8 cellular contexts compared by ENCODE assay signal in genomic region chr1:169102567-169102966, GRCh38. TPM values are rescaled to one million over a fixed set of nuclear protein-coding genes. Genes with fewer than 3 reads are reported as not detected.
A peak's percentile ranks its signal among the peaks of the same experiment; 100 is the strongest.
DNase-seq lines count a peak whose midpoint lies in the region; FAIRE-seq and TF ChIP-seq lines count a peak whose summit lies in the region.

No MANE protein-coding gene starts in this region.

- H4K5ac ChIP-seq in H1 (ENCODE audit: insufficient read length, low read depth, low read length): no peak overlapping the region

- no peak overlapping the region for H3K4me3 Mint-ChIP-seq in neural progenitor cell
- H3K4me3 Mint-ChIP-seq in T-helper 2 cell treated with Interferon-gamma antibody and Interleukin-4, amounts not matched to agents 5 μg/mL and 100 μg/mL, for 36 hours: no peak overlapping the region
- H3K4me3 Mint-ChIP-seq in activated CD4-positive, alpha-beta memory T cell treated with anti-CD3 and anti-CD28 coated beads for 36 hours: no peak overlapping the region

- no peak overlapping the region for H2BK5ac ChIP-seq in H1 (ENCODE audit: low read depth, low read length)

- no peak overlapping the region for H3K4ac ChIP-seq in H1 (replicated peaks; ENCODE audit: insufficient read length, low read depth, low read length)

- H3F3A ChIP-seq in neural progenitor cell (ENCODE audit: low read depth): peaks cover 26% of the 10 kb centered on the region

- H3K27ac ChIP-seq in H1 (ENCODE audit: low read depth, low read length) (no peak overlapping the region), neural progenitor cell (no peak overlapping the region)

- H4K91ac ChIP-seq in H1 (replicated peaks; ENCODE audit: insufficient read length, low read length): no peak overlapping the region

- H3K56ac ChIP-seq in H1 (replicated peaks; ENCODE audit: insufficient read length, low read depth, low read length): no peak overlapping the region

- H3K14ac ChIP-seq in H1 (ENCODE audit: insufficient read length): no peak overlapping the region

- peak overlapping the region; percentile 81 for H3K27ac Mint-ChIP-seq in neural progenitor cell
- no peak overlapping the region for H3K27ac Mint-ChIP-seq in T-helper 2 cell treated with Interferon-gamma antibody and Interleukin-4, amounts not matched to agents 5 μg/mL and 100 μg/mL, for 36 hours
- no peak overlapping the region for H3K27ac Mint-ChIP-seq in activated CD4-positive, alpha-beta memory T cell treated with anti-CD3 and anti-CD28 coated beads for 36 hours

- H3K4me3 ChIP-seq in H1 (ENCODE audit: extremely low read depth in 1 of 4, insufficient read depth in 2 of 4, low read depth in 3 of 4, low read length in 4 of 4) (no peak overlapping the region), neural progenitor cell (no peak overlapping the region)

- H3K36me3 Mint-ChIP-seq in neural progenitor cell: no peaks in the 10 kb centered on the region
- H3K36me3 Mint-ChIP-seq in T-helper 2 cell treated with Interferon-gamma antibody and Interleukin-4, amounts not matched to agents 5 μg/mL and 100 μg/mL, for 36 hours (ENCODE audit: low read depth): no peaks in the 10 kb centered on the region
- H3K36me3 Mint-ChIP-seq in activated CD4-positive, alpha-beta memory T cell treated with anti-CD3 and anti-CD28 coated beads for 36 hours: no peaks in the 10 kb centered on the region

- H3K4me2 ChIP-seq in H1 (ENCODE audit: insufficient read depth in 1 of 2, low read depth in 2 of 2, low read length in 2 of 2): no peak overlapping the region
- H3K4me2 ChIP-seq in neural progenitor cell: no peak overlapping the region

- H3K9ac ChIP-seq in H1 (replicated peaks in 1 of 4; ENCODE audit: extremely low read depth in 1 of 4, low read depth in 3 of 4, low read length in 3 of 4): no peak overlapping the region
- no peak overlapping the region for H3K9ac ChIP-seq in neural progenitor cell

- 86% methylated on average over 4 of the region's 4 CpGs; no CpG with 5 or more reads in 1 of the 2 experiments for WGBS in H1 (ENCODE audit: extremely low coverage in 1 of 2, insufficient coverage in 1 of 2, insufficient read length in 1 of 2, insufficient replicate concordance in 2 of 2, low coverage in 1 of 2, low lambda C conversion rate in 2 of 2, missing lambda C conversion rate in 1 of 2), 2 experiments

- no peak for TF ChIP-seq EP300 in H1 (IDR thresholded peaks at IDR 0.05; ENCODE audit: borderline replicate concordance in 1 of 2, low read depth in 2 of 2, low read length in 2 of 2)

- TF ChIP-seq RAD21 in H1 (IDR thresholded peaks at IDR 0.05 in 1 of 2, conservative IDR thresholded peaks at IDR 0.05 in 1 of 2; ENCODE audit: low read depth in 2 of 2, low read length in 2 of 2): no peak

- TF ChIP-seq POLR2A in H1 (IDR thresholded peaks at IDR 0.05; ENCODE audit: control extremely low read depth in 1 of 2, low read depth in 2 of 2, low read length in 2 of 2): no peak

- peaks cover 7% of the 10 kb centered on the region for H3K4me1 Mint-ChIP-seq in neural progenitor cell
- H3K4me1 Mint-ChIP-seq in T-helper 2 cell treated with Interferon-gamma antibody and Interleukin-4, amounts not matched to agents 5 μg/mL and 100 μg/mL, for 36 hours (ENCODE audit: low read depth): peaks cover 6% of the 10 kb centered on the region
- peaks cover 6% of the 10 kb centered on the region for H3K4me1 Mint-ChIP-seq in activated CD4-positive, alpha-beta memory T cell treated with anti-CD3 and anti-CD28 coated beads for 36 hours (ENCODE audit: low read depth)

- H3K36me3 ChIP-seq in H1 (ENCODE audit: control insufficient read depth in 2 of 4, insufficient read depth in 4 of 4, low read length in 3 of 4): no peaks in the 10 kb centered on the region
- no peaks in the 10 kb centered on the region for H3K36me3 ChIP-seq in neural progenitor cell

- H3K79me1 ChIP-seq in H1 (ENCODE audit: low read depth, low read length): peaks cover 4% of the 10 kb centered on the region; the same call in 1 of the 2 replicates

- H3K79me2 ChIP-seq in H1 (ENCODE audit: control insufficient read depth in 1 of 2, insufficient read depth in 2 of 2, low read length in 2 of 2) (peaks cover 5 to 7% of the 10 kb centered on the region in 2 experiments), neural progenitor cell (ENCODE audit: low read depth) (peaks cover 9% of the 10 kb centered on the region)

- no peak overlapping the region for H2BK15ac ChIP-seq in H1 (ENCODE audit: low read length)

- no peaks in the 10 kb centered on the region for H3K9me3 Mint-ChIP-seq in neural progenitor cell
- H3K9me3 Mint-ChIP-seq in T-helper 2 cell treated with Interferon-gamma antibody and Interleukin-4, amounts not matched to agents 5 μg/mL and 100 μg/mL, for 36 hours: no peaks in the 10 kb centered on the region
- H3K9me3 Mint-ChIP-seq in activated CD4-positive, alpha-beta memory T cell treated with anti-CD3 and anti-CD28 coated beads for 36 hours: no peaks in the 10 kb centered on the region

- peaks cover 9% of the 10 kb centered on the region for H3K23me2 ChIP-seq in H1 (ENCODE audit: low read depth, low read length)

- no peak overlapping the region for H2BK120ac ChIP-seq in H1 (replicated peaks; ENCODE audit: low read depth, low read length)

- H3K27me3 Mint-ChIP-seq in neural progenitor cell (ENCODE audit: insufficient read depth, low read depth): peaks cover 8% of the 10 kb centered on the region
- H3K27me3 Mint-ChIP-seq in T-helper 2 cell treated with Interferon-gamma antibody and Interleukin-4, amounts not matched to agents 5 μg/mL and 100 μg/mL, for 36 hours (ENCODE audit: low read depth): peaks cover 15% of the 10 kb centered on the region
- peaks cover 14% of the 10 kb centered on the region for H3K27me3 Mint-ChIP-seq in activated CD4-positive, alpha-beta memory T cell treated with anti-CD3 and anti-CD28 coated beads for 36 hours

- no peak for FAIRE-seq in H1 (lab: Jason Lieb, UNC)

- H2AK5ac ChIP-seq in H1 (ENCODE audit: low read depth, low read length): 0 out of 2 replicates have a peak overlapping the region, but pooled peaks have one; percentile 20

- POLR2A ChIA-PET in H1 (lab: Charles Lee; ENCODE audit: partially characterized antibody): interaction anchor here (0.5 kb wide), 1 partner anchor 31 kb away, joined by 3 read pairs; no protein-coding TSS in a partner anchor
- POLR2A ChIA-PET in activated CD4-positive, alpha-beta memory T cell treated with anti-CD3 and anti-CD28 coated beads for 36 hours (lab: Charles Lee): no interaction called here

- no peaks in the 10 kb centered on the region; a peak in 2 of 7 replicates for H3K27me3 ChIP-seq in H1 (replicated peaks in 1 of 4; ENCODE audit: control insufficient read depth in 3 of 4, extremely low read depth in 1 of 4, insufficient read depth in 3 of 4, low read length in 3 of 4)
- no peaks in the 10 kb centered on the region for H3K27me3 ChIP-seq in neural progenitor cell

- H3K23ac ChIP-seq in H1 (ENCODE audit: insufficient read length): no peak overlapping the region

- intact Hi-C loops in activated CD4-positive, alpha-beta memory T cell treated with anti-CD3 and anti-CD28 coated beads for 36 hours (cut with micrococcal nuclease): loop anchor here (10.0 kb wide), 3 partner anchors 382 to 692 kb away; partner anchors contain the start of genes METTL18 and SLC19A2

- DNase-seq in DMS53 (lab: John Stamatoyannopoulos, UW) (peak; percentile 67), NCI-H345 (lab: John Stamatoyannopoulos, UW) (peak; percentile 93), H1 (ENCODE audit: low read depth in 1 of 2, low spot score in 2 of 2) (no peak), neural progenitor cell (ENCODE audit: low spot score) (peak; percentile 43), activated gamma-delta T cell treated with Interleukin-2 at 50 U/mL for 16 hours (no peak)
- DNase-seq in activated CD8-positive, alpha-beta memory T cell treated with anti-CD3 and anti-CD28 coated beads for 24 hours: no peak
- no peak for DNase-seq in T-helper 2 cell treated with Interferon-gamma antibody and Interleukin-4, amounts not matched to agents 5 μg/mL and 100 μg/mL, for 36 hours (ENCODE audit: low spot score)
- no peak for DNase-seq in activated CD4-positive, alpha-beta memory T cell treated with anti-CD3 and anti-CD28 coated beads for 36 hours

- H2BK12ac ChIP-seq in H1 (ENCODE audit: low read depth, low read length): peak overlapping the region; percentile 90; the same call in 1 of the 2 replicates

- H2BK20ac ChIP-seq in H1 (ENCODE audit: low read length): 0 out of 2 replicates have a peak overlapping the region, but pooled peaks have one; percentile 82

- H4K20me1 ChIP-seq in H1 (replicated peaks in 1 of 2; ENCODE audit: control insufficient read depth in 1 of 2, insufficient read depth in 2 of 2, low read length in 2 of 2) (no peaks in the 10 kb centered on the region), neural progenitor cell (ENCODE audit: low read depth) (peaks cover 3% of the 10 kb centered on the region)

- no peaks in the 10 kb centered on the region for H3K9me3 ChIP-seq in H1 (ENCODE audit: insufficient read depth in 2 of 2, low read depth in 1 of 2, low read length in 1 of 2)
- H3K9me3 ChIP-seq in neural progenitor cell (ENCODE audit: low read depth): no peaks in the 10 kb centered on the region

- H3K4me1 ChIP-seq in H1 (replicated peaks in 1 of 4; ENCODE audit: control insufficient read depth in 3 of 4, insufficient read depth in 4 of 4, low read length in 3 of 4): peaks cover 5 to 9% (median 7%) of the 10 kb centered on the region in 4 experiments; a peak in 4 of 7 replicates
- peaks cover 28% of the 10 kb centered on the region for H3K4me1 ChIP-seq in neural progenitor cell

- TF ChIP-seq CTCF in H1 (IDR thresholded peaks at IDR 0.05; ENCODE audit: control extremely low read depth in 1 of 3, insufficient read depth in 1 of 3, low read depth in 1 of 3, low read length in 3 of 3) (no peak), neural progenitor cell (IDR thresholded peaks at IDR 0.05) (no peak)

- peak overlapping the region; percentile 27; the same call in 1 of the 2 replicates for H3K18ac ChIP-seq in H1 (ENCODE audit: extremely low read depth, low read length)

- no peak overlapping the region for H4K8ac ChIP-seq in H1 (ENCODE audit: extremely low read depth, insufficient read depth, low read length)

- H2AFZ ChIP-seq in H1 (ENCODE audit: low read length) (peak overlapping the region; percentile 63; the same call in 1 of the 2 replicates), neural progenitor cell (replicated peaks) (peak overlapping the region; percentile 74)

- CTCF ChIA-PET in H1 (lab: Charles Lee; ENCODE audit: partially characterized antibody): interaction anchor here (1.2 kb wide), 1 partner anchor 26 kb away, joined by 3 read pairs; no protein-coding TSS in a partner anchor
- CTCF ChIA-PET in activated CD4-positive, alpha-beta memory T cell treated with anti-CD3 and anti-CD28 coated beads for 36 hours (lab: Charles Lee): no interaction called here

RNA-seq across cellular contexts. Expression of gene ATP1B1, which starts 3.9 kb away (rescaled TPM):
- total RNA-seq in H1 (2021; fragmentation: NEBNext Ultra II Directional; extraction: Animal tissue kit (Norgen Biotek cat#: 25700)): 76.4 and 76.5 TPM in 2 replicates
- 10.1 and 16.3 TPM in 2 replicates for polyA plus RNA-seq in H1 (2011; rRNA removed)
- polyA plus RNA-seq in H1 (2011; cell fraction: cytosol; rRNA removed): 17.7 TPM
- polyA plus RNA-seq in H1 (2011; cell fraction: nucleus; rRNA removed): 7.5 TPM
- polyA plus RNA-seq in H1 (2012, experiment 1 of 2): 29.3 to 39.3 TPM (median 31.3 TPM) in 4 replicates
- 10.7 TPM for polyA plus RNA-seq in H1 (2012, experiment 2 of 2)
- polyA plus RNA-seq in H1 (2013, experiment 1 of 2): 111 TPM
- polyA plus RNA-seq in H1 (2013, experiment 2 of 2): 132 TPM
- 19.5 and 20.0 TPM in 2 replicates for polyA minus RNA-seq in H1 (2011; rRNA and poly(A)+ RNA removed)
- 29.3 TPM for polyA minus RNA-seq in H1 (2011; cell fraction: cytosol; rRNA and poly(A)+ RNA removed)
- 19.0 TPM for polyA minus RNA-seq in H1 (2011; cell fraction: nucleus; rRNA and poly(A)+ RNA removed)
- 30.7 and 32.6 TPM in 2 replicates for total RNA-seq in neural progenitor cell (ENCODE audit: low replicate concordance)
- total RNA-seq in activated CD4-positive, alpha-beta memory T cell treated with anti-CD3 and anti-CD28 coated beads for 36 hours: 1 to 10 TPM; 7.7 to 8.3 TPM

Comparison
In these comparisons a context has a peak if more than half of its experiments do, and no peak if none do; other contexts are left out.
1. DNase-seq: peak in DMS53 (single experiment), NCI-H345 (single experiment) and neural progenitor cell (single experiment); none in H1 (0 of 2), activated CD8-positive, alpha-beta memory T cell treated with anti-CD3 and anti-CD28 coated beads for 24 hours (single experiment), activated gamma-delta T cell treated with Interleukin-2 at 50 U/mL for 16 hours (single experiment), T-helper 2 cell treated with Interferon-gamma antibody and Interleukin-4, amounts not matched to agents 5 μg/mL and 100 μg/mL, for 36 hours (single experiment) and activated CD4-positive, alpha-beta memory T cell treated with anti-CD3 and anti-CD28 coated beads for 36 hours (single experiment).